16 cellular contexts compared by ENCODE assay signal in the genomic region with DNA sequence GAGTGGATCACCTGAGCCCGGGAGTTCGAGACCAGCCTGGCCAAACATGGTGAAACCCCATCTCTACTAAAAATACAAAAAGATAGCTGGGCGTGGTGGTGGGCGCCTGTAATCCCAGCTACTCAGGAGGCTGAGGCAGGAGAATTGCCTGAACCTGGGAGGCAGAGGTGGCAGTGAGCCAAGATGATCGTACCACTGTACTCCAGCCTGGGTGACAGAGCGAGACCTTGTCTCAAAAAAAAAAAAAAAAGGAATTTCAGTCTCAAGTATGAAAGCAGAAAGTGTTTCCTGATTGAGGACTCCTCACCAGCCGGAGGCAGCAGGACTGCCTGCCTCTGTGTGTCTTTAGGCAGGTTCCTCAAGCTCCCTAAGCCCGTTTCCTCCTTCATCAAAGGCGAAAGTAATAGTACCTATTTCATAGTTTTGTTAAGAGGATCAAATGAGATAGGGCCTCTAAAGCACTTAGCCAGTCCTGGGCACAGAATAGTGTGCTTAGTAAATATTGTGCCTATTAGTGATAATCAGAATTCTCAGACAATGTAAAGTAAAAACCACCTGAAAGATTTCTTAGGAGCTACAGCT. TPM values are rescaled to one million over a fixed set of nuclear protein-coding genes. Genes with fewer than 3 reads are reported as not detected.
A peak's percentile ranks its signal among the peaks of the same experiment; 100 is the strongest.
DNase-seq lines count a peak whose midpoint lies in the region; ATAC-seq and TF ChIP-seq lines count a peak whose summit lies in the region.
"Had no signal": no experiment of that assay in that cellular context is flagged by ENCODE, and none has a peak within 500 bp of the region (broad histone marks: within the 10 kb centered on the region; RNA-seq: fewer than 3 reads in every experiment).

No MANE protein-coding gene starts in this region.

- H3K4me3 Mint-ChIP-seq in activated naive CD8-positive, alpha-beta T cell = no peak overlapping the region
- no peak overlapping the region for H3K4me3 Mint-ChIP-seq in activated naive CD8-positive, alpha-beta T cell treated with anti-CD3 and anti-CD28 coated beads, Interleukin-2, amount 50 U/mL, for 24 hours
- peak overlapping the region; percentile 72 for H3K4me3 Mint-ChIP-seq in type B pancreatic cell
- H3K4me3 Mint-ChIP-seq: T-helper 1 cell treated with Interleukin-12 subunit alpha and Interleukin-12 subunit beta and Interleukin-4 antibody, amounts not matched to agents 30 μg/mL and 1 μg/mL, for 36 hours had no signal

- POLR2A ChIA-PET in Panc1 (lab: Charles Lee) = no interaction called here

- H3K27me3 ChIP-seq in Panc1 (ENCODE audit: control insufficient read depth, insufficient read depth, low read length) = no peaks in the 10 kb centered on the region
- H3K27me3 ChIP-seq: BE2C, gastroesophageal sphincter, pancreas had no signal

- no peaks in the 10 kb centered on the region for H3K9me3 Mint-ChIP-seq in activated naive CD8-positive, alpha-beta T cell (ENCODE audit: low read depth)
- no peaks in the 10 kb centered on the region for H3K9me3 Mint-ChIP-seq in activated naive CD8-positive, alpha-beta T cell treated with anti-CD3 and anti-CD28 coated beads, Interleukin-2, amount 50 U/mL, for 24 hours
- no peaks in the 10 kb centered on the region for H3K9me3 Mint-ChIP-seq in type B pancreatic cell
- H3K9me3 Mint-ChIP-seq: T-helper 1 cell treated with Interleukin-12 subunit alpha and Interleukin-12 subunit beta and Interleukin-4 antibody, amounts not matched to agents 30 μg/mL and 1 μg/mL, for 36 hours had no signal

- H3K9me3 ChIP-seq in Panc1 (ENCODE audit: control insufficient read depth, insufficient read depth, low read depth, low read length) = no peaks in the 10 kb centered on the region
- H3K9me3 ChIP-seq: BE2C, gastroesophageal sphincter, pancreas had no signal

- in situ Hi-C loops in Panc1 (cut with HindIII; ENCODE audit: low pct_unique_long_range_greater_than_20kb, low sequenced_read_pairs) = no loop called here

- H3K4me3 ChIP-seq in Panc1 (ENCODE audit: low read depth in 2 of 2, low read length in 2 of 2) = no peak overlapping the region
- H3K4me3 ChIP-seq: gastroesophageal sphincter, pancreas had no signal

- peaks cover 76% of the 10 kb centered on the region for H3K4me1 ChIP-seq in Panc1 (ENCODE audit: control insufficient read depth, insufficient read depth, low read length)

- ATAC-seq in activated naive CD8-positive, alpha-beta T cell treated with anti-CD3 and anti-CD28 coated beads, Interleukin-2, amount 50 U/mL, for 24 hours = no peak
- ATAC-seq in Panc1 (no peak), GM18867 (IDR thresholded peaks at IDR 0.05; ENCODE audit: unreplicated experiment) (no peak)
- ATAC-seq: gastroesophageal sphincter, pancreas had no signal

- intact Hi-C loops in Panc1 (cut with micrococcal nuclease; ENCODE audit: unreplicated experiment) = no loop called here

- no peak for TF ChIP-seq CTCF in Panc1 (IDR thresholded peaks at IDR 0.05)
- TF ChIP-seq CTCF in type B pancreatic cell (conservative IDR thresholded peaks at IDR 0.05) = no peak

- H3K4me1 Mint-ChIP-seq in activated naive CD8-positive, alpha-beta T cell (ENCODE audit: low read depth) = peaks cover 64% of the 10 kb centered on the region
- peaks cover 60% of the 10 kb centered on the region for H3K4me1 Mint-ChIP-seq in activated naive CD8-positive, alpha-beta T cell treated with anti-CD3 and anti-CD28 coated beads, Interleukin-2, amount 50 U/mL, for 24 hours
- H3K4me1 Mint-ChIP-seq in type B pancreatic cell (ENCODE audit: unreplicated experiment) = peaks cover 70% of the 10 kb centered on the region

- H3K27ac ChIP-seq in Panc1 (ENCODE audit: low read length) (peak overlapping the region; percentile 99), epithelial cell of prostate (peak overlapping the region; percentile 99)

- CTCF ChIA-PET in Panc1 (lab: Charles Lee) = interaction anchor here (0.6 kb wide), 1 partner anchor 337 kb away, joined by 6 read pairs; no protein-coding TSS in a partner anchor

- peak overlapping the region; percentile 99 for H3K27ac Mint-ChIP-seq in activated naive CD8-positive, alpha-beta T cell
- no peak overlapping the region for H3K27ac Mint-ChIP-seq in activated naive CD8-positive, alpha-beta T cell treated with anti-CD3 and anti-CD28 coated beads, Interleukin-2, amount 50 U/mL, for 24 hours
- H3K27ac Mint-ChIP-seq in type B pancreatic cell = peak overlapping the region; percentile 99
- H3K27ac Mint-ChIP-seq: T-helper 1 cell treated with Interleukin-12 subunit alpha and Interleukin-12 subunit beta and Interleukin-4 antibody, amounts not matched to agents 30 μg/mL and 1 μg/mL, for 36 hours had no signal

- no TSS peak for BruUV-seq in Panc1 (replicated peaks; lab: Mats Ljungman, UMichigan)

- no peaks in the 10 kb centered on the region for H3K36me3 Mint-ChIP-seq in activated naive CD8-positive, alpha-beta T cell
- no peaks in the 10 kb centered on the region for H3K36me3 Mint-ChIP-seq in activated naive CD8-positive, alpha-beta T cell treated with anti-CD3 and anti-CD28 coated beads, Interleukin-2, amount 50 U/mL, for 24 hours (ENCODE audit: low read depth)
- H3K36me3 Mint-ChIP-seq in type B pancreatic cell = no peaks in the 10 kb centered on the region

- H3K36me3 ChIP-seq in Panc1 (ENCODE audit: control insufficient read depth, insufficient read depth, low read length) = no peaks in the 10 kb centered on the region
- H3K36me3 ChIP-seq: BE2C, gastroesophageal sphincter, pancreas had no signal

- H3K27me3 Mint-ChIP-seq in activated naive CD8-positive, alpha-beta T cell = no peaks in the 10 kb centered on the region
- no peaks in the 10 kb centered on the region for H3K27me3 Mint-ChIP-seq in activated naive CD8-positive, alpha-beta T cell treated with anti-CD3 and anti-CD28 coated beads, Interleukin-2, amount 50 U/mL, for 24 hours
- H3K27me3 Mint-ChIP-seq in type B pancreatic cell = no peaks in the 10 kb centered on the region

- no peak for DNase-seq in activated naive CD8-positive, alpha-beta T cell treated with anti-CD3 and anti-CD28 coated beads, Interleukin-2, amount 50 U/mL, for 24 hours
- DNase-seq in Panc1 (ENCODE audit: low read depth, low spot score) (no peak), epithelial cell of prostate (ENCODE audit: low read depth, low spot score) (no peak), type B pancreatic cell (ENCODE audit: extremely low spot score, unreplicated experiment) (no peak)
- DNase-seq in central memory CD4-positive, alpha-beta T cell = no peak
- DNase-seq in activated T-cell treated with anti-CD3 and anti-CD28 coated beads, Interleukin-2, amount 50 U/mL, for 48 hours = no peak
- DNase-seq: activated CD8-positive, alpha-beta memory T cell treated with anti-CD3 and anti-CD28 coated beads for 24 hours; BE2C; effector memory CD4-positive, alpha-beta T cell; OCI-M1; pancreas; stimulated activated CD8-positive, alpha-beta memory T cell treated with anti-CD3 and anti-CD28 coated beads, Interleukin-4, amount 100 ng/mL, for 48 hours had no signal

RNA-seq across cellular contexts. Expression of a gene that starts 9.0 kb away (rescaled TPM):
- total RNA-seq in Panc1 (2021; ENCODE audit: unreplicated experiment) = 51.0 TPM
- 39.2 TPM for polyA plus RNA-seq in Panc1 (2012; ENCODE audit: insufficient read length)
- 61.1 and 61.3 TPM in 2 replicates for total RNA-seq in type B pancreatic cell (ENCODE audit: low replicate concordance)
